In genomic region chr5:43193171-43193951, GRCh38 we compare ENCODE assay signal across 7 cellular contexts. TPM values are rescaled to one million over a fixed set of nuclear protein-coding genes. Genes with fewer than 3 reads are reported as not detected.
DNase-seq lines count a peak whose midpoint lies in the region; ATAC-seq and TF ChIP-seq lines count a peak whose summit lies in the region.

No MANE protein-coding gene starts in this region.

- peaks cover 10% of the 10 kb centered on the region for H3K27me3 Mint-ChIP-seq in activated T-helper 2 cell treated with anti-CD3 and anti-CD28 coated beads, Interferon-gamma antibody, Interleukin-2, Interleukin-4, amounts not matched to agents 10 μg/mL and 5 μg/mL and 100 μg/mL, durations not matched to agents 14 hours and 24 hours and 36 hours (ENCODE audit: low read depth)

- peaks cover 1% of the 10 kb centered on the region for H3K79me1 ChIP-seq in neuronal stem cell (ENCODE audit: low read depth, low read length)

- no CpG with 5 or more reads among the region's 13 CpGs for WGBS in neuronal stem cell (ENCODE audit: extremely low coverage in 2 of 2, insufficient read length in 2 of 2, insufficient replicate concordance in 1 of 2), 2 donors

- no peaks in the 10 kb centered on the region for H3K36me3 ChIP-seq in neuronal stem cell (replicated peaks in 1 of 2; ENCODE audit: control insufficient read depth in 2 of 2, insufficient read depth in 2 of 2, low read length in 2 of 2)
- H3K36me3 ChIP-seq in uterus: no peaks in the 10 kb centered on the region

- H3K18ac ChIP-seq in neuronal stem cell (ENCODE audit: low read length): no peak overlapping the region

- peak overlapping the region; percentile 82 for H3K4me3 Mint-ChIP-seq in activated T-helper 2 cell treated with anti-CD3 and anti-CD28 coated beads, Interferon-gamma antibody, Interleukin-2, Interleukin-4, amounts not matched to agents 10 μg/mL and 5 μg/mL and 100 μg/mL, durations not matched to agents 14 hours and 24 hours and 36 hours (ENCODE audit: low read depth)

- ATAC-seq in GM18505 (IDR thresholded peaks at IDR 0.05; ENCODE audit: unreplicated experiment) (peak; percentile 40), HG02870 (IDR thresholded peaks at IDR 0.05; ENCODE audit: unreplicated experiment) (peak; percentile 42), foreskin keratinocyte (peak; percentile 84)

- no peak overlapping the region for H3K4ac ChIP-seq in neuronal stem cell (ENCODE audit: low read length)

- peak overlapping the region; percentile 90 for H3K27ac ChIP-seq in foreskin keratinocyte
- no peak overlapping the region for H3K27ac ChIP-seq in neuronal stem cell (replicated peaks; ENCODE audit: low read length)
- peak overlapping the region in 1 of 2 donors; percentile 33 for H3K27ac ChIP-seq in uterus

- intact Hi-C loops in activated T-helper 2 cell treated with anti-CD3 and anti-CD28 coated beads, Interferon-gamma antibody, Interleukin-2, Interleukin-4, amounts not matched to agents 10 μg/mL and 5 μg/mL and 100 μg/mL, durations not matched to agents 14 hours and 24 hours and 36 hours (cut with micrococcal nuclease): loop anchor here (1.0 to 10.0 kb wide), 9 partner anchors 49 to 291 kb away; partner anchors contain the start of genes HMGCS1 and TMEM267
- intact Hi-C loops in uterus (cut with DNase I; ENCODE audit: low total_unique reads): no loop called here

- H3K23ac ChIP-seq in neuronal stem cell (ENCODE audit: low read depth, low read length, poor library complexity): no peak overlapping the region

- peak overlapping the region; percentile 89 for H2AFZ ChIP-seq in neuronal stem cell (ENCODE audit: low read length)

- no peak overlapping the region for H3K14ac ChIP-seq in neuronal stem cell (ENCODE audit: low read length)

- TF ChIP-seq POLR2A in GM18505 (IDR thresholded peaks at IDR 0.05; ENCODE audit: borderline replicate concordance, extremely low read depth, insufficient read depth, insufficient read length) (no peak), uterus (IDR thresholded peaks at IDR 0.05) (no peak)

- H2BK5ac ChIP-seq in neuronal stem cell (ENCODE audit: low read length): no peak overlapping the region

- H3K27ac Mint-ChIP-seq in activated T-helper 2 cell treated with anti-CD3 and anti-CD28 coated beads, Interferon-gamma antibody, Interleukin-2, Interleukin-4, amounts not matched to agents 10 μg/mL and 5 μg/mL and 100 μg/mL, durations not matched to agents 14 hours and 24 hours and 36 hours: peak overlapping the region; percentile 59

- H3K4me1 Mint-ChIP-seq in activated T-helper 2 cell treated with anti-CD3 and anti-CD28 coated beads, Interferon-gamma antibody, Interleukin-2, Interleukin-4, amounts not matched to agents 10 μg/mL and 5 μg/mL and 100 μg/mL, durations not matched to agents 14 hours and 24 hours and 36 hours (ENCODE audit: low read depth): peaks cover 24% of the 10 kb centered on the region

- no peak overlapping the region for H2BK12ac ChIP-seq in neuronal stem cell (ENCODE audit: low read length)

- TF ChIP-seq CTCF in foreskin keratinocyte (conservative IDR thresholded peaks at IDR 0.05) (no peak), uterus (IDR thresholded peaks at IDR 0.05) (no peak)

- no peak overlapping the region for H4K91ac ChIP-seq in neuronal stem cell (ENCODE audit: low read depth, low read length, poor library complexity)

- no peak overlapping the region for H2BK15ac ChIP-seq in neuronal stem cell (ENCODE audit: low read length)

- H2AK5ac ChIP-seq in neuronal stem cell (ENCODE audit: low read depth, low read length): no peak overlapping the region

- H3K27me3 ChIP-seq in foreskin keratinocyte (peaks cover 25% of the 10 kb centered on the region), neuronal stem cell (ENCODE audit: control insufficient read depth in 3 of 3, insufficient read depth in 3 of 3, low read depth in 1 of 3, low read length in 3 of 3) (peaks cover 5 to 19% (median 11%) of the 10 kb centered on the region in 3 experiments), uterus (no peaks in the 10 kb centered on the region)

- H3K36me3 Mint-ChIP-seq in activated T-helper 2 cell treated with anti-CD3 and anti-CD28 coated beads, Interferon-gamma antibody, Interleukin-2, Interleukin-4, amounts not matched to agents 10 μg/mL and 5 μg/mL and 100 μg/mL, durations not matched to agents 14 hours and 24 hours and 36 hours (ENCODE audit: low read depth): no peaks in the 10 kb centered on the region

- H3K4me2 ChIP-seq in neuronal stem cell (ENCODE audit: insufficient read depth, low read length, poor library complexity, severe bottlenecking): peak overlapping the region; percentile 97

- H3K4me1 ChIP-seq in foreskin keratinocyte (peaks cover 4% of the 10 kb centered on the region), neuronal stem cell (ENCODE audit: control insufficient read depth in 2 of 2, insufficient read depth in 1 of 2, low read depth in 1 of 2, low read length in 2 of 2) (peaks cover 8 to 23% of the 10 kb centered on the region in 2 donors), uterus (no peaks in the 10 kb centered on the region)

- no peaks in the 10 kb centered on the region for H3K9me3 Mint-ChIP-seq in activated T-helper 2 cell treated with anti-CD3 and anti-CD28 coated beads, Interferon-gamma antibody, Interleukin-2, Interleukin-4, amounts not matched to agents 10 μg/mL and 5 μg/mL and 100 μg/mL, durations not matched to agents 14 hours and 24 hours and 36 hours

- peak; percentile 38 to 67 for DNase-seq in NCI-H524 (lab: John Stamatoyannopoulos, UW)
- DNase-seq in activated T-helper 2 cell treated with anti-CD3 and anti-CD28 coated beads, Interferon-gamma antibody, Interleukin-2, Interleukin-4, amounts not matched to agents 10 μg/mL and 5 μg/mL and 100 μg/mL, durations not matched to agents 14 hours and 24 hours and 36 hours (ENCODE audit: low spot score): peak; percentile 28
- DNase-seq in foreskin keratinocyte: peak; percentile 83 to 92
- DNase-seq in neuronal stem cell (ENCODE audit: low spot score): peak; percentile 20
- peak; percentile 17 to 40 for DNase-seq in uterus

- H3K9ac ChIP-seq in neuronal stem cell (ENCODE audit: low read depth, low read length, poor library complexity): no peak overlapping the region

- H4K8ac ChIP-seq in neuronal stem cell (ENCODE audit: low read depth, low read length): no peak overlapping the region

- H3K4me3 ChIP-seq in neuronal stem cell (ENCODE audit: low read length in 2 of 2) (peak overlapping the region in 1 of 2 donors; percentile 52), uterus (peak overlapping the region; percentile 34 to 45)

- H2BK120ac ChIP-seq in neuronal stem cell (ENCODE audit: low read depth, low read length): no peak overlapping the region

- H3K9me3 ChIP-seq in neuronal stem cell (replicated peaks in 1 of 2; ENCODE audit: control insufficient read depth in 2 of 2, insufficient read depth in 1 of 2, low read depth in 1 of 2, low read length in 2 of 2) (no peaks in the 10 kb centered on the region), uterus (no peaks in the 10 kb centered on the region)

RNA-seq across cellular contexts. Expression of gene NIM1K, which starts 1.3 kb away (rescaled TPM):
- total RNA-seq in activated T-helper 2 cell treated with anti-CD3 and anti-CD28 coated beads, Interferon-gamma antibody, Interleukin-2, Interleukin-4, amounts not matched to agents 10 μg/mL and 5 μg/mL and 100 μg/mL, durations not matched to agents 14 hours and 24 hours and 36 hours: 0.76 and 1.1 TPM in 2 replicates
- total RNA-seq in foreskin keratinocyte (0.07 and 0.14 TPM in 2 replicates), uterus (under 1 TPM in 3 of 4 donors, not detected in 1; 0.26 to 0.79 (median 0.35) TPM)
- 0.04 TPM in 1 of 2 replicates, not detected in the other for polyA plus RNA-seq in foreskin keratinocyte
- 0.06 TPM for polyA plus RNA-seq in neuronal stem cell (2013, experiment 1 of 2)
- not detected for polyA plus RNA-seq in neuronal stem cell (2013, experiment 2 of 2)

Comparison
In these comparisons a context has a peak if more than half of its experiments do, and no peak if none do; other contexts are left out.
1. DNase-seq: peak in every context shown above with its lines; median percentile 88 in foreskin keratinocyte; 52 in NCI-H524; 28 in uterus; 28 in activated T-helper 2 cell treated with anti-CD3 and anti-CD28 coated beads, Interferon-gamma antibody, Interleukin-2, Interleukin-4, amounts not matched to agents 10 μg/mL and 5 μg/mL and 100 μg/mL, durations not matched to agents 14 hours and 24 hours and 36 hours; 20 in neuronal stem cell.